In genomic region chr1:200443860-200444259, GRCh38 we compare ENCODE assay signal across 20 cellular contexts.
"Had no signal": no experiment of that assay in that cellular context is flagged by ENCODE, and none has a peak within 500 bp of the region (broad histone marks: within the 10 kb centered on the region; RNA-seq: fewer than 3 reads in every experiment).

No MANE protein-coding gene starts in this region.

- H3K27me3 Mint-ChIP-seq: naive thymus-derived CD4-positive, alpha-beta T cell; natural killer cell treated with Interleukin-12 subunit alpha and Interleukin-12 subunit beta and Interleukin-15 and Interleukin-18, amount 100 ng/mL, for 72 hours; progenitor cell of endocrine pancreas; stimulated activated memory B cell treated with anti-CD40 and anti-IgM and Interleukin-4, amounts not matched to agents 10 μg/mL and 1 μg/mL and 100 μg/mL, for 72 hours; stimulated activated naive CD8-positive, alpha-beta T cell treated with anti-CD3 and anti-CD28 coated beads, Interleukin-15, amount 100 ng/mL, for 72 hours; type B pancreatic cell had no signal

- DNase-seq: islet precursor cell; left ventricle myocardium inferior; mesendoderm; midbrain; mucosa of descending colon; naive thymus-derived CD4-positive, alpha-beta T cell; ovary; right lobe of liver; stimulated activated CD4-positive, alpha-beta T cell treated with anti-CD3 and anti-CD28 coated beads, Interleukin-1b, Interleukin-23, amount 100 ng/mL, for 48 hours; stimulated activated CD4-positive, alpha-beta T cell treated with anti-CD3 and anti-CD28 coated beads, Interleukin-2, amount 100 ng/mL, for 48 hours; stimulated activated CD4-positive, alpha-beta T cell treated with anti-CD3 and anti-CD28 coated beads, Interleukin-4, amount 100 ng/mL, for 4 hours; stimulated activated CD8-positive, alpha-beta memory T cell treated with anti-CD3 and anti-CD28 coated beads, Interleukin-4, amount 100 ng/mL, for 48 hours; stimulated activated naive CD4-positive, alpha-beta T cell treated with Interleukin-2 at 50 U/mL for 16 hours; stimulated activated naive CD8-positive, alpha-beta T cell treated with anti-CD3 and anti-CD28 coated beads, Interleukin-15, amount 100 ng/mL, for 72 hours; substantia nigra; uterus had no signal

- H3K27ac Mint-ChIP-seq: naive thymus-derived CD4-positive, alpha-beta T cell; progenitor cell of endocrine pancreas; stimulated activated memory B cell treated with anti-CD40 and anti-IgM and Interleukin-4, amounts not matched to agents 10 μg/mL and 1 μg/mL and 100 μg/mL, for 72 hours; stimulated activated naive CD8-positive, alpha-beta T cell treated with anti-CD3 and anti-CD28 coated beads, Interleukin-15, amount 100 ng/mL, for 72 hours; type B pancreatic cell had no signal

- H3K9me3 Mint-ChIP-seq: naive thymus-derived CD4-positive, alpha-beta T cell; natural killer cell treated with Interleukin-12 subunit alpha and Interleukin-12 subunit beta and Interleukin-15 and Interleukin-18, amount 100 ng/mL, for 72 hours; stimulated activated memory B cell treated with anti-CD40 and anti-IgM and Interleukin-4, amounts not matched to agents 10 μg/mL and 1 μg/mL and 100 μg/mL, for 72 hours; stimulated activated naive CD8-positive, alpha-beta T cell treated with anti-CD3 and anti-CD28 coated beads, Interleukin-15, amount 100 ng/mL, for 72 hours; type B pancreatic cell had no signal

- H3K4me3 Mint-ChIP-seq: naive thymus-derived CD4-positive, alpha-beta T cell; natural killer cell treated with Interleukin-12 subunit alpha and Interleukin-12 subunit beta and Interleukin-15 and Interleukin-18, amount 100 ng/mL, for 72 hours; stimulated activated memory B cell treated with anti-CD40 and anti-IgM and Interleukin-4, amounts not matched to agents 10 μg/mL and 1 μg/mL and 100 μg/mL, for 72 hours; stimulated activated naive CD8-positive, alpha-beta T cell treated with anti-CD3 and anti-CD28 coated beads, Interleukin-15, amount 100 ng/mL, for 72 hours; type B pancreatic cell had no signal

- ATAC-seq: mucosa of descending colon; naive thymus-derived CD4-positive, alpha-beta T cell; natural killer cell treated with Interleukin-12 subunit alpha and Interleukin-12 subunit beta and Interleukin-15 and Interleukin-18, amount 100 ng/mL, for 72 hours; right lobe of liver; stimulated activated memory B cell treated with anti-CD40 and anti-IgM and Interleukin-4, amounts not matched to agents 10 μg/mL and 1 μg/mL and 100 μg/mL, for 72 hours; stimulated activated naive CD8-positive, alpha-beta T cell treated with anti-CD3 and anti-CD28 coated beads, Interleukin-15, amount 100 ng/mL, for 72 hours had no signal

- H3K36me3 Mint-ChIP-seq: natural killer cell treated with Interleukin-12 subunit alpha and Interleukin-12 subunit beta and Interleukin-15 and Interleukin-18, amount 100 ng/mL, for 72 hours; stimulated activated memory B cell treated with anti-CD40 and anti-IgM and Interleukin-4, amounts not matched to agents 10 μg/mL and 1 μg/mL and 100 μg/mL, for 72 hours; type B pancreatic cell had no signal
